15 cellular contexts compared by ENCODE assay signal in genomic region chr3:73710340-73710739, GRCh38.
DNase-seq lines count a peak whose midpoint lies in the region; ATAC-seq and TF ChIP-seq lines count a peak whose summit lies in the region.
"Had no signal": no experiment of that assay in that cellular context is flagged by ENCODE, and none has a peak within 500 bp of the region (broad histone marks: within the 10 kb centered on the region; RNA-seq: fewer than 3 reads in every experiment).

No MANE protein-coding gene starts in this region.

- peak; percentile 84 for ATAC-seq in foreskin keratinocyte
- no peak for ATAC-seq in HG02642 (IDR thresholded peaks at IDR 0.05; ENCODE audit: poor library complexity, unreplicated experiment)

- no peaks in the 10 kb centered on the region for H3K9me2 ChIP-seq in GM23248 (ENCODE audit: insufficient read depth)

- H3K4me3 ChIP-seq in GM23248, result no peak overlapping the region
- no peak overlapping the region for H3K4me3 ChIP-seq in epithelial cell of esophagus (ENCODE audit: low read length)
- no peak overlapping the region for H3K4me3 ChIP-seq in retinal pigment epithelial cell (ENCODE audit: low read length)

- H3K9ac ChIP-seq in GM23248, result no peak overlapping the region

- no peak for TF ChIP-seq CTCF in epithelial cell of esophagus (IDR thresholded peaks at IDR 0.05; ENCODE audit: insufficient read depth, low read depth, low read length, missing control alignments)
- TF ChIP-seq CTCF in foreskin keratinocyte (conservative IDR thresholded peaks at IDR 0.05), result no peak
- TF ChIP-seq CTCF in retinal pigment epithelial cell (conservative IDR thresholded peaks at IDR 0.05; ENCODE audit: low read depth, low read length), result no peak
- no peak for TF ChIP-seq CTCF in GM13976 (IDR thresholded peaks at IDR 0.05; ENCODE audit: borderline replicate concordance, control extremely low read depth, extremely low read depth, insufficient read depth, missing control alignments)

- H3K27ac ChIP-seq in GM23248 (no peak overlapping the region), foreskin keratinocyte (no peak overlapping the region)
- H3K27ac ChIP-seq: C4-2B had no signal

- H3K4me1 ChIP-seq in GM23248 (ENCODE audit: insufficient read depth) (peaks cover 10% of the 10 kb centered on the region), foreskin keratinocyte (no peaks in the 10 kb centered on the region)

- no peak overlapping the region for H2AFZ ChIP-seq in GM23248

- H3K4me2 ChIP-seq in GM23248 (ENCODE audit: unreplicated experiment), result no peak overlapping the region

- in situ Hi-C loops in GM23248 (cut with MboI), result no loop called here
- in situ Hi-C loops in GM13976 (cut with MboI; ENCODE audit: low sequenced_read_pairs, unreplicated experiment), result no loop called here

- peaks cover 10% of the 10 kb centered on the region; the same call in 1 of the 2 replicates for H3F3A ChIP-seq in GM23248 (ENCODE audit: insufficient read depth)

- H3K27me3 ChIP-seq in GM23248 (replicated peaks; ENCODE audit: insufficient read depth) (no peaks in the 10 kb centered on the region), foreskin keratinocyte (no peaks in the 10 kb centered on the region)
- H3K27me3 ChIP-seq: BE2C had no signal

- 39 to 52% methylated on average over 1 of the region's 1 CpG for WGBS in GM23248 (ENCODE audit: low coverage in 1 of 2, low lambda C conversion rate in 2 of 2, missing lambda C conversion rate in 2 of 2), 2 experiments

- no peaks in the 10 kb centered on the region for H3K79me2 ChIP-seq in GM23248 (ENCODE audit: insufficient read depth)

- no peaks in the 10 kb centered on the region for H3K36me3 ChIP-seq in GM23248 (ENCODE audit: low read depth)
- H3K36me3 ChIP-seq: BE2C had no signal

- DNase-seq in GM23248 (peak; percentile 30), epithelial cell of esophagus (ENCODE audit: low read depth) (peak; percentile 64), foreskin keratinocyte (peak in 1 of 2 donors; percentile 46), retinal pigment epithelial cell (ENCODE audit: low read depth) (peak; percentile 10), GM13976 (ENCODE audit: low spot score) (no peak)
- no peak for DNase-seq in activated CD8-positive, alpha-beta memory T cell treated with anti-CD3 and anti-CD28 coated beads, Interleukin-2, amount 50 U/mL, for 4 hours
- no peak for DNase-seq in activated naive CD4-positive, alpha-beta T cell (lab: John Stamatoyannopoulos, UW)
- DNase-seq: BE2C; CD4-positive, alpha-beta memory T cell; DMS79; EL; GOT3; H9 had no signal

- H4K20me1 ChIP-seq in GM23248 (ENCODE audit: insufficient read depth), result no peaks in the 10 kb centered on the region

- H3K9me3 ChIP-seq in GM23248 (ENCODE audit: low read depth), result no peaks in the 10 kb centered on the region
- H3K9me3 ChIP-seq: BE2C had no signal

Comparison
In these comparisons a context has a peak if more than half of its experiments do, and no peak if none do; other contexts are left out.
1. DNase-seq: peak in GM23248 (single experiment), epithelial cell of esophagus (single experiment) and retinal pigment epithelial cell (single experiment); none in activated CD8-positive, alpha-beta memory T cell treated with anti-CD3 and anti-CD28 coated beads, Interleukin-2, amount 50 U/mL, for 4 hours (single experiment), GM13976 (single experiment) and activated naive CD4-positive, alpha-beta T cell (0 of 4).